ENCODE assay signal across 17 cellular contexts in the genomic region with DNA sequence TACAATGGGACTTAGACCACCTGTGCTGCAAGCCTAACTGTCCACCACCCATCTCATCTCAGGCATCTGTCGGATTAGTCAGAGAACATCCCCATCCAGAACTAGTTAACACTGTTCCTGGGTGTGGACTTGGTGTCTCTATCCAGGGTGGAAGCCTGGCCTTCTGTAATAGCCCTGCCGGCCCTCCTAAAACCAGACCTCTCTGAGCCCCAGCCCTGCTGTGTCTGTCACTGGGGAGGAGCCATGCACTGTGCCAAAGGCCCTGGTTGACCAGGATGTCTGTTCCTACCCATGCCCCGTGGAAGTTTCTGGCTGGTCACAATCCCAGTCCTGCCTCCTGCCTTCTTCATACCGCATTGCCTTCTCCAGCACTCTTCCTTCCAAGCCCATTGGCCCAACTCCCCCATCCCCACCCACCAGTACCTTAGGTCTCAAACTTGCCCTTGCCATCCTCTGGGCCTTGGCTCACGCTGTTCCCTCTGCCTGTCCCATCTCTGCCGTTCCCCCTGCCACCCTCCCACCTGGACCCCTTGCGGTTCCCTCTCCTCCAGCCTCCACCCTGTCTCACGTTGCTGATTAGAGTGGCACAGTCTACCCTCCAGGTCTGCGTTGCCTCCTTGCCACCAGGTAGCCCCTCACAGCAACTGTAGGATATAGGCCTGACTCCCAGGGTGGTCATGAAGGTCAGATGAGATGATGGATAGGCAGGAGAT.
DNase-seq lines count a peak whose midpoint lies in the region; ATAC-seq, FAIRE-seq and TF ChIP-seq lines count a peak whose summit lies in the region.
"Had no signal": no experiment of that assay in that cellular context is flagged by ENCODE, and none has a peak within 500 bp of the region (broad histone marks: within the 10 kb centered on the region; RNA-seq: fewer than 3 reads in every experiment).

No MANE protein-coding gene starts in this region.

- no peak overlapping the region for H3K4me2 ChIP-seq in mesenchymal stem cell (ENCODE audit: low read length, poor library complexity, severe bottlenecking)
- H3K4me2 ChIP-seq: KMS-11, PC-9 had no signal

- intact Hi-C loops in Panc1 (cut with micrococcal nuclease; ENCODE audit: unreplicated experiment) (no loop called here), spleen (cut with DNase I; ENCODE audit: low total_unique reads) (no loop called here), A673 (cut with micrococcal nuclease; ENCODE audit: unreplicated experiment) (no loop called here)

- 84% methylated on average over 9 of the region's 9 CpGs for WGBS in mesenchymal stem cell
- 82 to 95% (median 90%) methylated on average over 9 of the region's 9 CpGs for WGBS in spleen, 5 donors

- peak; percentile 9 for DNase-seq in AG08395 (ENCODE audit: low spot score)
- no peak for DNase-seq in Panc1 (ENCODE audit: low read depth, low spot score)
- DNase-seq in mesenchymal stem cell, result no peak
- peak; percentile 65 for DNase-seq in spleen
- DNase-seq in GM12892 (ENCODE audit: insufficient read length), result no peak
- no peak for DNase-seq in A673 (ENCODE audit: low spot score)
- DNase-seq: BE2C; CD8-positive, alpha-beta T cell; DMS 273 treated with DMSO at 0.1 percent for 48 hours; MG63; NCI-H1105 treated with DMSO at 0.1 percent for 48 hours; NCI-H187 treated with DMSO at 0.1 percent for 48 hours; NCI-H748 treated with DMSO at 0.1 percent for 48 hours; PC-9; SHP77 had no signal

- H3K79me1 ChIP-seq in mesenchymal stem cell (replicated peaks; ENCODE audit: low read length, poor library complexity, severe bottlenecking), result peaks cover 55% of the 10 kb centered on the region

- no peak overlapping the region for H2BK120ac ChIP-seq in mesenchymal stem cell (ENCODE audit: low read depth, low read length)

- TF ChIP-seq POLR2A in spleen (IDR thresholded peaks at IDR 0.05) (no peak), GM12892 (IDR thresholded peaks at IDR 0.05; ENCODE audit: low read depth, low read length) (no peak)

- H3K4ac ChIP-seq in mesenchymal stem cell (ENCODE audit: low read depth in 1 of 2, low read length in 2 of 2), result no peak overlapping the region

- H3K23ac ChIP-seq in mesenchymal stem cell (ENCODE audit: low read length in 2 of 2), result no peak overlapping the region

- BruUV-seq in Panc1 (replicated peaks; lab: Mats Ljungman, UMichigan) (no TSS peak), A673 (replicated peaks; lab: Mats Ljungman, UMichigan) (no TSS peak)

- H3K14ac ChIP-seq in mesenchymal stem cell (ENCODE audit: low read length in 2 of 2), result peak overlapping the region in 1 of 2 experiments; percentile 78

- no peak overlapping the region for H4K8ac ChIP-seq in mesenchymal stem cell (ENCODE audit: low read length)

- no peak for FAIRE-seq in GM12892 (lab: Jason Lieb, UNC)

- ATAC-seq in Panc1 (0 out of 2 replicates have a peak, but pooled peaks have one; percentile 13), HG03439 (IDR thresholded peaks at IDR 0.05; ENCODE audit: unreplicated experiment) (no peak)
- ATAC-seq: CD8-positive, alpha-beta T cell had no signal

- no peak overlapping the region for H3K9ac ChIP-seq in mesenchymal stem cell (ENCODE audit: low read length)
- H3K9ac ChIP-seq: KMS-11 had no signal

- H2BK15ac ChIP-seq in mesenchymal stem cell (ENCODE audit: low read depth, poor library complexity, severe bottlenecking), result no peak overlapping the region

- no peaks in the 10 kb centered on the region for H3K4me1 ChIP-seq in Panc1 (ENCODE audit: control insufficient read depth, insufficient read depth, low read length)
- peaks cover 12% of the 10 kb centered on the region for H3K4me1 ChIP-seq in mesenchymal stem cell (ENCODE audit: control insufficient read depth, insufficient read depth, low read depth, low read length)
- no peaks in the 10 kb centered on the region for H3K4me1 ChIP-seq in spleen
- H3K4me1 ChIP-seq in A673 (ENCODE audit: insufficient read depth, low read length, poor library complexity, severe bottlenecking), result no peaks in the 10 kb centered on the region
- H3K4me1 ChIP-seq: BE2C had no signal

- no peaks in the 10 kb centered on the region for H3K27me3 ChIP-seq in Panc1 (ENCODE audit: control insufficient read depth, insufficient read depth, low read length)
- H3K27me3 ChIP-seq in mesenchymal stem cell (ENCODE audit: control insufficient read depth in 1 of 2, insufficient read depth in 1 of 2, low read length in 2 of 2), result peaks cover 0 to 8% of the 10 kb centered on the region in 2 experiments
- peaks cover 0 to 7% (median 0%) of the 10 kb centered on the region in 7 donors for H3K27me3 ChIP-seq in spleen (replicated peaks in 1 of 7)
- no peaks in the 10 kb centered on the region for H3K27me3 ChIP-seq in A673 (replicated peaks; ENCODE audit: insufficient read depth, low read depth, low read length, poor library complexity)
- H3K27me3 ChIP-seq: BE2C, MG63 had no signal

- POLR2A ChIA-PET in Panc1 (lab: Charles Lee), result no interaction called here
- POLR2A ChIA-PET in A673 (lab: Charles Lee; ENCODE audit: low non-redundant PET), result no interaction called here

- H2AK5ac ChIP-seq in mesenchymal stem cell (ENCODE audit: low read length, severe bottlenecking), result peak overlapping the region; percentile 41

- no peak overlapping the region for H2BK5ac ChIP-seq in mesenchymal stem cell (ENCODE audit: low read depth, low read length, poor library complexity, severe bottlenecking)

- peak overlapping the region in 1 of 2 experiments; percentile 63 for H3K18ac ChIP-seq in mesenchymal stem cell (ENCODE audit: low read depth in 1 of 2, low read length in 2 of 2)

- in situ Hi-C loops in Panc1 (cut with HindIII; ENCODE audit: low pct_unique_long_range_greater_than_20kb, low sequenced_read_pairs), result no loop called here

- peak overlapping the region; percentile 28 to 59 for H2BK12ac ChIP-seq in mesenchymal stem cell (ENCODE audit: low read length in 2 of 2)

- H3K36me3 ChIP-seq in Panc1 (ENCODE audit: control insufficient read depth, insufficient read depth, low read length), result no peaks in the 10 kb centered on the region
- H3K36me3 ChIP-seq in mesenchymal stem cell (ENCODE audit: control insufficient read depth in 1 of 2, insufficient read depth in 2 of 2, low read depth in 1 of 2, low read length in 2 of 2), result peaks cover 0 to 43% of the 10 kb centered on the region in 2 experiments
- no peaks in the 10 kb centered on the region for H3K36me3 ChIP-seq in spleen
- no peaks in the 10 kb centered on the region for H3K36me3 ChIP-seq in A673 (ENCODE audit: insufficient read depth, low read length, poor library complexity, severe bottlenecking)
- H3K36me3 ChIP-seq: BE2C, MG63 had no signal

- H2AFZ ChIP-seq in mesenchymal stem cell (ENCODE audit: low read depth, low read length), result no peak overlapping the region
- H2AFZ ChIP-seq: PC-9 had no signal

- H3K27ac ChIP-seq in Panc1 (ENCODE audit: low read length), result no peak overlapping the region
- no peak overlapping the region for H3K27ac ChIP-seq in mesenchymal stem cell (ENCODE audit: low read length, poor library complexity, severe bottlenecking)
- no peak overlapping the region for H3K27ac ChIP-seq in spleen
- no peak overlapping the region for H3K27ac ChIP-seq in A673 (ENCODE audit: low read depth, low read length, poor library complexity, severe bottlenecking)
- H3K27ac ChIP-seq: KMS-11, PC-9 had no signal

- H3K9me3 ChIP-seq in Panc1 (ENCODE audit: control insufficient read depth, insufficient read depth, low read depth, low read length) (no peaks in the 10 kb centered on the region), mesenchymal stem cell (ENCODE audit: control insufficient read depth, low read length) (no peaks in the 10 kb centered on the region), spleen (no peaks in the 10 kb centered on the region), A673 (ENCODE audit: low read depth, low read length, poor library complexity, severe bottlenecking) (no peaks in the 10 kb centered on the region)
- H3K9me3 ChIP-seq: BE2C, MG63 had no signal

- CTCF ChIA-PET in Panc1 (lab: Charles Lee), result no interaction called here
- CTCF ChIA-PET in A673 (lab: Charles Lee), result no interaction called here

- TF ChIP-seq CTCF in Panc1 (IDR thresholded peaks at IDR 0.05) (no peak), spleen (IDR thresholded peaks at IDR 0.05 in 8 of 11, conservative IDR thresholded peaks at IDR 0.05 in 3 of 11) (no peak), A673 (conservative IDR thresholded peaks at IDR 0.05; ENCODE audit: low read depth, low read length) (no peak)

- no peak overlapping the region for H4K91ac ChIP-seq in mesenchymal stem cell (ENCODE audit: low read length)

- H3K4me3 ChIP-seq in Panc1 (ENCODE audit: low read depth in 2 of 2, low read length in 2 of 2) (no peak overlapping the region), mesenchymal stem cell (ENCODE audit: insufficient read depth in 1 of 2, low read depth in 1 of 2, low read length in 2 of 2) (no peak overlapping the region), spleen (no peak overlapping the region), A673 (ENCODE audit: low read depth, low read length, poor library complexity, severe bottlenecking) (no peak overlapping the region)
- H3K4me3 ChIP-seq: MG63, PC-9 had no signal

Comparison
In these comparisons a context has a peak if more than half of its experiments do, and no peak if none do; other contexts are left out.
1. DNase-seq: peak in AG08395 (single experiment) and spleen (single experiment); none in Panc1 (single experiment), mesenchymal stem cell (single experiment), GM12892 (single experiment) and A673 (single experiment).